9 cellular contexts compared by ENCODE assay signal in genomic region chr17:28645576-28645939, GRCh38. TPM values are rescaled to one million over a fixed set of nuclear protein-coding genes. Genes with fewer than 3 reads are reported as not detected.
A peak's percentile ranks its signal among the peaks of the same experiment; 100 is the strongest.
DNase-seq lines count a peak whose midpoint lies in the region; ATAC-seq, FAIRE-seq and TF ChIP-seq lines count a peak whose summit lies in the region.
"Had no signal": no experiment of that assay in that cellular context is flagged by ENCODE, and none has a peak within 500 bp of the region (broad histone marks: within the 10 kb centered on the region; RNA-seq: fewer than 3 reads in every experiment).

No MANE protein-coding gene starts in this region.

- no peak for ATAC-seq in GM18861 (IDR thresholded peaks at IDR 0.05; ENCODE audit: unreplicated experiment)

- peaks cover 19% of the 10 kb centered on the region for H3K36me3 ChIP-seq in GM06990 (ENCODE audit: control insufficient read depth, insufficient read depth, low read length)
- peaks cover 42% of the 10 kb centered on the region for H3K36me3 ChIP-seq in SJCRH30
- peaks cover 6 to 56% (median 24%) of the 10 kb centered on the region in 3 donors for H3K36me3 ChIP-seq in esophagus squamous epithelium
- peaks cover 27% of the 10 kb centered on the region for H3K36me3 ChIP-seq in rectal smooth muscle tissue (ENCODE audit: control insufficient read depth, insufficient read depth, low read length)

- H3K9ac ChIP-seq in rectal smooth muscle tissue (ENCODE audit: low read length): peak overlapping the region; percentile 83

- TF ChIP-seq POLR2A in esophagus squamous epithelium (IDR thresholded peaks at IDR 0.05): no peak

- H3K4me3 ChIP-seq in GM06990 (replicated peaks; ENCODE audit: low read depth, low read length) (peak overlapping the region; percentile 100), SJCRH30 (peak overlapping the region; percentile 73), esophagus squamous epithelium (peak overlapping the region; percentile 86 to 98 (median 98)), rectal smooth muscle tissue (ENCODE audit: low read length) (peak overlapping the region; percentile 88)

- H3K27ac ChIP-seq in SJCRH30 (peak overlapping the region; percentile 40; the same call in 1 of the 2 replicates), esophagus squamous epithelium (peak overlapping the region; percentile 97 to 99 (median 98)), rectal smooth muscle tissue (ENCODE audit: low read depth, low read length) (peak overlapping the region; percentile 93)

- TF ChIP-seq CTCF in GM06990 (IDR thresholded peaks at IDR 0.05; ENCODE audit: insufficient read depth, low read length, poor library complexity, severe bottlenecking) (no peak), esophagus squamous epithelium (IDR thresholded peaks at IDR 0.05) (peak in 1 of 6 experiments; percentile 0)

- H3K4me1 ChIP-seq in SJCRH30 (peaks cover 9% of the 10 kb centered on the region), esophagus squamous epithelium (peaks cover 21 to 41% (median 34%) of the 10 kb centered on the region in 3 donors), rectal smooth muscle tissue (ENCODE audit: control insufficient read depth, insufficient read depth, low read length) (peaks cover 12% of the 10 kb centered on the region)

- intact Hi-C loops in esophagus squamous epithelium (cut with DNase I) (no loop called here), posterior vena cava (cut with DNase I) (no loop called here)

- H3K9me3 ChIP-seq in SJCRH30 (replicated peaks): no peaks in the 10 kb centered on the region
- no peaks in the 10 kb centered on the region for H3K9me3 ChIP-seq in esophagus squamous epithelium

- WGBS in esophagus squamous epithelium, 2 donors: 14 to 21% methylated on average over 8 of the region's 8 CpGs

- FAIRE-seq in frontal cortex (lab: Jason Lieb, UNC): no peak
- FAIRE-seq: islet of Langerhans had no signal

- DNase-seq in GM06990 (ENCODE audit: extremely low read depth, insufficient read length) (no peak), SJCRH30 (no peak), esophagus squamous epithelium (lab: John Stamatoyannopoulos, UW) (no peak), ureter (ENCODE audit: low spot score) (no peak), posterior vena cava (ENCODE audit: low spot score) (no peak), frontal cortex (ENCODE audit: low spot score in 2 of 2) (no peak)

- H3K27me3 ChIP-seq in GM06990 (replicated peaks; ENCODE audit: control insufficient read depth, insufficient read depth, low read length): no peaks in the 10 kb centered on the region
- H3K27me3 ChIP-seq in SJCRH30: no peaks in the 10 kb centered on the region
- no peaks in the 10 kb centered on the region for H3K27me3 ChIP-seq in esophagus squamous epithelium
- no peaks in the 10 kb centered on the region for H3K27me3 ChIP-seq in rectal smooth muscle tissue (ENCODE audit: control insufficient read depth, insufficient read depth, low read length)

RNA-seq across cellular contexts. Expression of gene BLTP2, which starts 0.6 kb away (rescaled TPM):
- 115 and 120 TPM in 2 replicates for total RNA-seq in SJCRH30 (2014; rRNA removed; shearing (Covaris generic))
- 10 to 100 TPM; 37.4 to 81.8 (median 75.5) TPM for total RNA-seq in esophagus squamous epithelium
- 210 TPM for total RNA-seq in ureter
- total RNA-seq in posterior vena cava: 100 to 1,000 TPM; 105 to 120 TPM
- 81.9 TPM for total RNA-seq in frontal cortex

RNA-seq across cellular contexts. Expression of gene SDF2, which starts 16.1 kb away (rescaled TPM):
- total RNA-seq in SJCRH30 (2014; rRNA removed; shearing (Covaris generic)): 46.0 and 49.6 TPM in 2 replicates
- total RNA-seq in esophagus squamous epithelium: 10 to 100 TPM; 20.3 to 38.3 (median 34.6) TPM
- total RNA-seq in ureter: 49.2 TPM
- total RNA-seq in posterior vena cava: 10 to 100 TPM; 30.7 to 33.5 TPM
- 44.0 TPM for total RNA-seq in frontal cortex

RNA-seq across cellular contexts. Expression of gene SUPT6H, which starts 16.4 kb away (rescaled TPM):
- total RNA-seq in SJCRH30 (2014; rRNA removed; shearing (Covaris generic)): 60.2 and 66.3 TPM in 2 replicates
- 10 to 100 TPM; 26.4 to 59.3 (median 48.8) TPM for total RNA-seq in esophagus squamous epithelium
- total RNA-seq in ureter: 96.9 TPM
- 10 to 100 TPM; 54.4 to 57.6 TPM for total RNA-seq in posterior vena cava
- total RNA-seq in frontal cortex: 28.9 TPM

RNA-seq across cellular contexts. Expression of gene RSKR, which starts 31.6 kb away (rescaled TPM):
- 16.1 and 19.9 TPM in 2 replicates for total RNA-seq in SJCRH30 (2014; rRNA removed; shearing (Covaris generic))
- total RNA-seq in esophagus squamous epithelium: 1 to 10 TPM; 3.1 to 9.9 (median 7.7) TPM
- total RNA-seq in ureter: 27.5 TPM
- total RNA-seq in posterior vena cava: 10 to 100 TPM in 1 of 2 donors, 1 to 10 TPM in 1; 4.7 to 10.1 TPM
- total RNA-seq in frontal cortex: 11.8 TPM

RNA-seq across cellular contexts. Expression of gene SPAG5, which starts 46.7 kb away (rescaled TPM):
- total RNA-seq in SJCRH30 (2014; rRNA removed; shearing (Covaris generic)): 131 and 147 TPM in 2 replicates
- 10 to 100 TPM; 10.0 to 28.3 (median 16.2) TPM for total RNA-seq in esophagus squamous epithelium
- 8.5 TPM for total RNA-seq in ureter
- 1 to 10 TPM; 1.8 to 1.9 TPM for total RNA-seq in posterior vena cava
- total RNA-seq in frontal cortex: 3.7 TPM

Comparison
In these comparisons a context has a peak if more than half of its experiments do, and no peak if none do; other contexts are left out.
1. H3K27ac ChIP-seq: peak in every context shown above with its lines; median percentile 98 in esophagus squamous epithelium; 93 in rectal smooth muscle tissue; 40 in SJCRH30.